Comparison of ENCODE assay signal across 9 cellular contexts in genomic region chr16:67391424-67392300, GRCh38. TPM values are rescaled to one million over a fixed set of nuclear protein-coding genes. Genes with fewer than 3 reads are reported as not detected.
DNase-seq lines count a peak whose midpoint lies in the region; ATAC-seq and TF ChIP-seq lines count a peak whose summit lies in the region.
"Had no signal": no experiment of that assay in that cellular context is flagged by ENCODE, and none has a peak within 500 bp of the region (broad histone marks: within the 10 kb centered on the region; RNA-seq: fewer than 3 reads in every experiment).

No MANE protein-coding gene starts in this region.

- in situ Hi-C loops in GM23248 (cut with MboI): no loop called here

- no peaks in the 10 kb centered on the region for H4K20me1 ChIP-seq in GM23248 (ENCODE audit: insufficient read depth)

- H3K9me3 ChIP-seq in GM23248 (ENCODE audit: low read depth): no peaks in the 10 kb centered on the region
- H3K9me3 ChIP-seq in heart right ventricle: no peaks in the 10 kb centered on the region
- H3K9me3 ChIP-seq in psoas muscle: no peaks in the 10 kb centered on the region
- H3K9me3 ChIP-seq: adrenal gland had no signal

- intact Hi-C loops in heart right ventricle (cut with DNase I) (loop anchor here in 4 of 10 donors (5.0 to 10.0 kb wide), 4 partner anchors 107 to 127 kb away; partner anchors contain the start of gene PLEKHG4 (in 2 of the 4)), psoas muscle (cut with DNase I) (no loop called here)

- no peak for TF ChIP-seq CTCF in heart right ventricle (IDR thresholded peaks at IDR 0.05)
- no peak for TF ChIP-seq CTCF in psoas muscle (IDR thresholded peaks at IDR 0.05)

- H3K4me1 ChIP-seq in GM23248 (ENCODE audit: insufficient read depth): peaks cover 3% of the 10 kb centered on the region; the same call in 1 of the 2 replicates
- H3K4me1 ChIP-seq in heart right ventricle: peaks cover 16 to 68% (median 33%) of the 10 kb centered on the region in 9 donors
- peaks cover 41% of the 10 kb centered on the region for H3K4me1 ChIP-seq in psoas muscle

- no peaks in the 10 kb centered on the region for H3K79me2 ChIP-seq in GM23248 (ENCODE audit: insufficient read depth)

- no peak overlapping the region for H2AFZ ChIP-seq in GM23248

- H3K36me3 ChIP-seq in GM23248 (ENCODE audit: low read depth) (no peaks in the 10 kb centered on the region), heart right ventricle (no peaks in the 10 kb centered on the region), psoas muscle (ENCODE audit: insufficient read depth in 1 of 2, low read depth in 1 of 2) (no peaks in the 10 kb centered on the region)
- H3K36me3 ChIP-seq: adrenal gland had no signal

- H3K9ac ChIP-seq in GM23248: no peak overlapping the region

- ATAC-seq in heart right ventricle: no peak
- ATAC-seq in psoas muscle: no peak
- ATAC-seq in HG02798 (IDR thresholded peaks at IDR 0.05; ENCODE audit: poor library complexity, unreplicated experiment): no peak
- no peak for ATAC-seq in HG03439 (IDR thresholded peaks at IDR 0.05; ENCODE audit: unreplicated experiment)
- ATAC-seq: naive thymus-derived CD8-positive, alpha-beta T cell had no signal

- H3K27ac ChIP-seq in GM23248: no peak overlapping the region
- peak overlapping the region in 5 of 10 donors; percentile 57 to 84 (median 72) for H3K27ac ChIP-seq in heart right ventricle
- H3K27ac ChIP-seq in psoas muscle: peak overlapping the region; percentile 4
- H3K27ac ChIP-seq: adrenal gland had no signal

- H3K4me2 ChIP-seq in GM23248 (ENCODE audit: unreplicated experiment): no peak overlapping the region

- 28 to 50% methylated on average over 11 to 15 of the region's 15 CpGs for WGBS in GM23248 (ENCODE audit: low coverage in 1 of 2, low lambda C conversion rate in 2 of 2, missing lambda C conversion rate in 2 of 2), 2 experiments
- 67 to 73% methylated on average over 15 of the region's 15 CpGs for WGBS in heart right ventricle, 2 donors
- 51 to 55% (median 55%) methylated on average over 14 to 15 of the region's 15 CpGs for WGBS in psoas muscle, 3 donors

- H3K27me3 ChIP-seq in GM23248 (replicated peaks; ENCODE audit: insufficient read depth) (no peaks in the 10 kb centered on the region), heart right ventricle (peaks cover 0 to 44% (median 9%) of the 10 kb centered on the region in 7 donors), psoas muscle (ENCODE audit: insufficient read depth in 3 of 3, low read length in 2 of 3) (peaks cover 0 to 5% (median 4%) of the 10 kb centered on the region in 3 donors)

- H3K4me3 ChIP-seq in GM23248: no peak overlapping the region
- H3K4me3 ChIP-seq in heart right ventricle: peak overlapping the region in 9 of 10 donors; percentile 7 to 62 (median 48)
- peak overlapping the region; percentile 59 for H3K4me3 ChIP-seq in psoas muscle
- H3K4me3 ChIP-seq: adrenal gland had no signal

- no peaks in the 10 kb centered on the region for H3F3A ChIP-seq in GM23248 (ENCODE audit: insufficient read depth)

- peak; percentile 49 for DNase-seq in GM23248
- peak; percentile 27 for DNase-seq in NCI-H748 treated with DMSO at 0.1 percent for 48 hours (lab: John Stamatoyannopoulos, UW)
- peak in 1 of 2 donors; percentile 44 for DNase-seq in heart right ventricle
- peak in 1 of 2 donors; percentile 68 for DNase-seq in psoas muscle
- DNase-seq in NCI-H1930 (lab: John Stamatoyannopoulos, UW): no peak
- DNase-seq: naive thymus-derived CD8-positive, alpha-beta T cell had no signal

- H3K9me2 ChIP-seq in GM23248 (ENCODE audit: insufficient read depth): no peaks in the 10 kb centered on the region

RNA-seq across cellular contexts. Expression of gene TPPP3, which starts 1.6 kb away (rescaled TPM):
- not detected in 2 replicates for total RNA-seq in GM23248 (2014; rRNA removed; shearing (Covaris generic))
- polyA plus RNA-seq in GM23248 (2016; fragmentation: Nextera tagmentation; extraction: Ambion mirVana): 1.9 and 2.1 TPM in 2 replicates
- total RNA-seq in heart right ventricle: 10 to 100 TPM in 1 of 10 donors, 1 to 10 TPM in 9; 6.4 to 15.9 (median 9.0) TPM
- polyA plus RNA-seq in heart right ventricle: 10 to 100 TPM; 21.1 to 26.1 TPM
- total RNA-seq in psoas muscle: 10 to 100 TPM; 14.8 to 36.4 (median 25.7) TPM
- polyA plus RNA-seq in psoas muscle: 10 to 100 TPM in 2 of 3 donors, 1 to 10 TPM in 1; 5.3 to 21.4 (median 17.0) TPM
- total RNA-seq: naive thymus-derived CD8-positive, alpha-beta T cell had no signal
- polyA plus RNA-seq: naive thymus-derived CD8-positive, alpha-beta T cell had no signal

RNA-seq across cellular contexts. Expression of gene ZDHHC1, which starts 24.6 kb away (rescaled TPM):
- total RNA-seq in GM23248 (2014; rRNA removed; shearing (Covaris generic)): 9.6 and 10.9 TPM in 2 replicates
- 9.2 and 9.6 TPM in 2 replicates for polyA plus RNA-seq in GM23248 (2016; fragmentation: Nextera tagmentation; extraction: Ambion mirVana)
- 1 to 10 TPM; 3.2 to 6.3 (median 4.2) TPM for total RNA-seq in heart right ventricle
- 1 to 10 TPM; 3.6 to 4.4 TPM for polyA plus RNA-seq in heart right ventricle
- total RNA-seq in psoas muscle: 10 to 100 TPM in 1 of 4 donors, 1 to 10 TPM in 3; 5.8 to 11.0 (median 6.9) TPM
- polyA plus RNA-seq in psoas muscle: 1 to 10 TPM; 1.7 to 5.0 (median 2.9) TPM

RNA-seq across cellular contexts. Expression of gene HSD11B2, which starts 39.3 kb away (rescaled TPM):
- total RNA-seq in GM23248 (2014; rRNA removed; shearing (Covaris generic)): not detected in 2 replicates
- 0.19 and 0.36 TPM in 2 replicates for polyA plus RNA-seq in GM23248 (2016; fragmentation: Nextera tagmentation; extraction: Ambion mirVana)
- total RNA-seq in heart right ventricle: 1 to 10 TPM in 1 of 10 donors, under 1 TPM in 8, not detected in 1; 0.16 to 1.4 (median 0.57) TPM
- polyA plus RNA-seq in heart right ventricle: under 1 TPM; 0.41 to 0.51 TPM
- under 1 TPM; 0.16 to 0.71 (median 0.39) TPM for total RNA-seq in psoas muscle
- polyA plus RNA-seq in psoas muscle: under 1 TPM; 0.11 to 0.35 (median 0.17) TPM
- total RNA-seq: naive thymus-derived CD8-positive, alpha-beta T cell had no signal
- polyA plus RNA-seq: naive thymus-derived CD8-positive, alpha-beta T cell had no signal

Comparison
In these comparisons a context has a peak if more than half of its experiments do, and no peak if none do; other contexts are left out.
1. DNase-seq: peak in GM23248 (single experiment) and NCI-H748 treated with DMSO at 0.1 percent for 48 hours (single experiment); none in NCI-H1930 (0 of 2).